ENCODE assay signal across 12 cellular contexts in the genomic region with DNA sequence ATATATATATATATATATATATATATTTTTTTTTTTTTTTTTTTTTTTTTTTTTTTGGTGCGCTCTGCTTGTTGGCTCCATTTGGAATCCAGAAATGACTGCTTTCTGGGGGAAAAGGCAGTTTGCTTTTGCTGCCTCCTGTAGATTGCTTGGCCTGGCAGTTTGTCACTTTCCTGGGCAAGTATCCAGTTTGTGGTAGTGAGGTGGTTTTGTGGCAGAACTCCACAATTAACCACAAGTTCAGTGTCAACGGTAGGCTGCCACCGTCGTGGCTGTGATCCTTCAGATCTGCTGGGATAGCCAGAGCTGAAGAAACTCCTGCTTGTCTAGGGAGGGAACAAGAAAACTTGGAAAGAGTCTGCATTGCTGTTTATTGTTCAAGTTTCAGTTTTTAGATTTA. TPM values are rescaled to one million over a fixed set of nuclear protein-coding genes. Genes with fewer than 3 reads are reported as not detected.
DNase-seq lines count a peak whose midpoint lies in the region; ATAC-seq and TF ChIP-seq lines count a peak whose summit lies in the region.
"Had no signal": no experiment of that assay in that cellular context is flagged by ENCODE, and none has a peak within 500 bp of the region (broad histone marks: within the 10 kb centered on the region; RNA-seq: fewer than 3 reads in every experiment).

No MANE protein-coding gene starts in this region.

- peaks cover 87% of the 10 kb centered on the region for H3K4me1 Mint-ChIP-seq in activated naive CD4-positive, alpha-beta T cell treated with anti-CD3 and anti-CD28 coated beads, Interleukin-2, amount 10 ng/mL, durations not matched to agents 7 days and 5 days
- peaks cover 80% of the 10 kb centered on the region for H3K4me1 Mint-ChIP-seq in activated T-helper 1 cell treated with anti-CD3 and anti-CD28 coated beads, Interleukin-12 subunit alpha, Interleukin-12 subunit beta, Interleukin-2, Interleukin-4 antibody, amounts not matched to agents 30 ng/mL and 10 ng/mL and 1 ng/mL, durations not matched to agents 14 hours and 24 hours and 36 hours (ENCODE audit: low read depth)
- peaks cover 11% of the 10 kb centered on the region for H3K4me1 Mint-ChIP-seq in Calu3 (ENCODE audit: low read depth, unreplicated experiment)

- intact Hi-C loops in activated T-helper 1 cell treated with anti-CD3 and anti-CD28 coated beads, Interleukin-12 subunit alpha, Interleukin-12 subunit beta, Interleukin-2, Interleukin-4 antibody, amounts not matched to agents 30 ng/mL and 10 ng/mL and 1 ng/mL, durations not matched to agents 14 hours and 24 hours and 36 hours (cut with micrococcal nuclease): no loop called here
- intact Hi-C loops in Calu3 (cut with micrococcal nuclease; ENCODE audit: unreplicated experiment): no loop called here

- H3K27me3 Mint-ChIP-seq in activated naive CD4-positive, alpha-beta T cell treated with anti-CD3 and anti-CD28 coated beads, Interleukin-2, amount 10 ng/mL, durations not matched to agents 7 days and 5 days: no peaks in the 10 kb centered on the region
- H3K27me3 Mint-ChIP-seq in activated T-helper 1 cell treated with anti-CD3 and anti-CD28 coated beads, Interleukin-12 subunit alpha, Interleukin-12 subunit beta, Interleukin-2, Interleukin-4 antibody, amounts not matched to agents 30 ng/mL and 10 ng/mL and 1 ng/mL, durations not matched to agents 14 hours and 24 hours and 36 hours (ENCODE audit: insufficient read depth): no peaks in the 10 kb centered on the region
- no peaks in the 10 kb centered on the region for H3K27me3 Mint-ChIP-seq in Calu3 (ENCODE audit: unreplicated experiment)

- H3K4me3 Mint-ChIP-seq in activated naive CD4-positive, alpha-beta T cell treated with anti-CD3 and anti-CD28 coated beads, Interleukin-2, amount 10 ng/mL, durations not matched to agents 7 days and 5 days: peak overlapping the region; percentile 19
- peak overlapping the region; percentile 40 for H3K4me3 Mint-ChIP-seq in activated T-helper 1 cell treated with anti-CD3 and anti-CD28 coated beads, Interleukin-12 subunit alpha, Interleukin-12 subunit beta, Interleukin-2, Interleukin-4 antibody, amounts not matched to agents 30 ng/mL and 10 ng/mL and 1 ng/mL, durations not matched to agents 14 hours and 24 hours and 36 hours
- no peak overlapping the region for H3K4me3 Mint-ChIP-seq in Calu3 (ENCODE audit: low read depth, unreplicated experiment)

- no peak for TF ChIP-seq CTCF in NB4 (IDR thresholded peaks at IDR 0.05; ENCODE audit: low read depth, low read length)
- TF ChIP-seq CTCF in Calu3 (IDR thresholded peaks at IDR 0.05; ENCODE audit: unreplicated experiment): no peak

- H3K27ac Mint-ChIP-seq in activated naive CD4-positive, alpha-beta T cell treated with anti-CD3 and anti-CD28 coated beads, Interleukin-2, amount 10 ng/mL, durations not matched to agents 7 days and 5 days: no peak overlapping the region
- H3K27ac Mint-ChIP-seq in activated naive CD4-positive, alpha-beta T cell treated with anti-CD3 and anti-CD28 coated beads, Interleukin-2, amount 50 U/mL, for 72 hours: no peak overlapping the region
- H3K27ac Mint-ChIP-seq in activated T-helper 1 cell treated with anti-CD3 and anti-CD28 coated beads, Interleukin-12 subunit alpha, Interleukin-12 subunit beta, Interleukin-2, Interleukin-4 antibody, amounts not matched to agents 30 ng/mL and 10 ng/mL and 1 ng/mL, durations not matched to agents 14 hours and 24 hours and 36 hours: no peak overlapping the region
- H3K27ac Mint-ChIP-seq in Calu3 (ENCODE audit: unreplicated experiment): no peak overlapping the region

- no peak for ATAC-seq in activated naive CD4-positive, alpha-beta T cell treated with anti-CD3 and anti-CD28 coated beads, Interleukin-2, amount 50 U/mL, for 72 hours
- ATAC-seq in stimulated activated naive CD8-positive, alpha-beta T cell treated with anti-CD3 and anti-CD28 coated beads, Interleukin-15, Interleukin-2, amounts not matched to agents 100 U/mL and 50 U/mL, for 24 hours: no peak
- ATAC-seq in HG03196 (IDR thresholded peaks at IDR 0.05; ENCODE audit: unreplicated experiment) (no peak), SK-N-SH treated with all-trans-retinoic acid at 6 μM for 48 hours (no peak)
- ATAC-seq: HCT116, sciatic nerve had no signal

- DNase-seq in activated naive CD4-positive, alpha-beta T cell treated with anti-CD3 and anti-CD28 coated beads, Interleukin-2, amount 10 ng/mL, durations not matched to agents 7 days and 5 days: no peak
- no peak for DNase-seq in activated naive CD4-positive, alpha-beta T cell treated with anti-CD3 and anti-CD28 coated beads, Interleukin-2, amount 50 U/mL, for 72 hours (ENCODE audit: low spot score in 2 of 2)
- peak; percentile 84 for DNase-seq in NB4 (ENCODE audit: low read depth)
- no peak for DNase-seq in activated T-helper 1 cell treated with anti-CD3 and anti-CD28 coated beads, Interleukin-12 subunit alpha, Interleukin-12 subunit beta, Interleukin-2, Interleukin-4 antibody, amounts not matched to agents 30 ng/mL and 10 ng/mL and 1 ng/mL, durations not matched to agents 14 hours and 24 hours and 36 hours (ENCODE audit: low spot score)
- peak; percentile 23 for DNase-seq in stimulated activated naive CD8-positive, alpha-beta T cell treated with anti-CD3 and anti-CD28 coated beads, Interleukin-15, Interleukin-2, amounts not matched to agents 100 U/mL and 50 U/mL, for 24 hours
- DNase-seq in Calu3: no peak
- DNase-seq: IMR-90, NCI-H2107 had no signal

- peaks cover 71% of the 10 kb centered on the region for H3K36me3 Mint-ChIP-seq in activated naive CD4-positive, alpha-beta T cell treated with anti-CD3 and anti-CD28 coated beads, Interleukin-2, amount 10 ng/mL, durations not matched to agents 7 days and 5 days
- H3K36me3 Mint-ChIP-seq in activated naive CD4-positive, alpha-beta T cell treated with anti-CD3 and anti-CD28 coated beads, Interleukin-2, amount 50 U/mL, for 72 hours: peaks cover 29 to 56% of the 10 kb centered on the region in 2 donors
- H3K36me3 Mint-ChIP-seq in activated T-helper 1 cell treated with anti-CD3 and anti-CD28 coated beads, Interleukin-12 subunit alpha, Interleukin-12 subunit beta, Interleukin-2, Interleukin-4 antibody, amounts not matched to agents 30 ng/mL and 10 ng/mL and 1 ng/mL, durations not matched to agents 14 hours and 24 hours and 36 hours (ENCODE audit: low read depth): peaks cover 55% of the 10 kb centered on the region
- peaks cover 17% of the 10 kb centered on the region for H3K36me3 Mint-ChIP-seq in Calu3 (ENCODE audit: insufficient read depth, unreplicated experiment)

- no TSS peak for BruUV-seq in Calu3 (replicated peaks; lab: Mats Ljungman, UMichigan)

- CTCF ChIA-PET in activated naive CD4-positive, alpha-beta T cell treated with anti-CD3 and anti-CD28 coated beads, Interleukin-2, amount 10 ng/mL, durations not matched to agents 7 days and 5 days (lab: Charles Lee): interaction anchor here (1.0 kb wide), 2 partner anchors 12 to 96 kb away, joined by 4 read pairs; no protein-coding TSS in a partner anchor
- CTCF ChIA-PET in Calu3 (lab: Charles Lee): no interaction called here

- no peak for TF ChIP-seq POLR2A in NB4 (IDR thresholded peaks at IDR 0.05; ENCODE audit: extremely low read depth, insufficient read length)

- peaks cover 23% of the 10 kb centered on the region for H3K9me3 Mint-ChIP-seq in activated naive CD4-positive, alpha-beta T cell treated with anti-CD3 and anti-CD28 coated beads, Interleukin-2, amount 10 ng/mL, durations not matched to agents 7 days and 5 days
- peaks cover 9 to 11% of the 10 kb centered on the region in 2 donors for H3K9me3 Mint-ChIP-seq in activated naive CD4-positive, alpha-beta T cell treated with anti-CD3 and anti-CD28 coated beads, Interleukin-2, amount 50 U/mL, for 72 hours
- no peaks in the 10 kb centered on the region for H3K9me3 Mint-ChIP-seq in activated T-helper 1 cell treated with anti-CD3 and anti-CD28 coated beads, Interleukin-12 subunit alpha, Interleukin-12 subunit beta, Interleukin-2, Interleukin-4 antibody, amounts not matched to agents 30 ng/mL and 10 ng/mL and 1 ng/mL, durations not matched to agents 14 hours and 24 hours and 36 hours
- H3K9me3 Mint-ChIP-seq in Calu3 (ENCODE audit: low read depth, unreplicated experiment): peaks cover 4% of the 10 kb centered on the region

- no peak overlapping the region for H3K4me3 ChIP-seq in NB4 (ENCODE audit: low read depth, low read length)

TF ChIP-seq in SK-N-SH treated with all-trans-retinoic acid at 6 μM for 48 hours, 23 proteins besides CTCF, POLR2A, EP300 and RAD21 (continues in another document):
- TF ChIP-seq, protein P1, sequence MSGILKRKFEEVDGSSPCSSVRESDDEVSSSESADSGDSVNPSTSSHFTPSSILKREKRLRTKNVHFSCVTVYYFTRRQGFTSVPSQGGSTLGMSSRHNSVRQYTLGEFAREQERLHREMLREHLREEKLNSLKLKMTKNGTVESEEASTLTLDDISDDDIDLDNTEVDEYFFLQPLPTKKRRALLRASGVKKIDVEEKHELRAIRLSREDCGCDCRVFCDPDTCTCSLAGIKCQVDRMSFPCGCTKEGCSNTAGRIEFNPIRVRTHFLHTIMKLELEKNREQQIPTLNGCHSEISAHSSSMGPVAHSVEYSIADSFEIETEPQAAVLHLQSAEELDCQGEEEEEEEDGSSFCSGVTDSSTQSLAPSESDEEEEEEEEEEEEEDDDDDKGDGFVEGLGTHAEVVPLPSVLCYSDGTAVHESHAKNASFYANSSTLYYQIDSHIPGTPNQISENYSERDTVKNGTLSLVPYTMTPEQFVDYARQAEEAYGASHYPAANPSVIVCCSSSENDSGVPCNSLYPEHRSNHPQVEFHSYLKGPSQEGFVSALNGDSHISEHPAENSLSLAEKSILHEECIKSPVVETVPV (CRISPR knock-in tag; IDR thresholded peaks at IDR 0.05): no peak
- TF ChIP-seq GLIS3 (CRISPR knock-in tag; IDR thresholded peaks at IDR 0.05): no peak
- TF ChIP-seq ZFP30 (CRISPR knock-in tag; IDR thresholded peaks at IDR 0.05): no peak

RNA-seq across cellular contexts. Expression of gene PDE3B, which starts 5.0 kb away (rescaled TPM):
- 10 to 100 TPM; 10.7 to 42.5 TPM for total RNA-seq in activated naive CD4-positive, alpha-beta T cell treated with anti-CD3 and anti-CD28 coated beads, Interleukin-2, amount 50 U/mL, for 72 hours
- 62.8 and 64.0 TPM in 2 replicates for total RNA-seq in activated T-helper 1 cell treated with anti-CD3 and anti-CD28 coated beads, Interleukin-12 subunit alpha, Interleukin-12 subunit beta, Interleukin-2, Interleukin-4 antibody, amounts not matched to agents 30 ng/mL and 10 ng/mL and 1 ng/mL, durations not matched to agents 14 hours and 24 hours and 36 hours
- total RNA-seq in Calu3 (2022): 4.5 and 4.6 TPM in 2 replicates

Comparison
In these comparisons a context has a peak if more than half of its experiments do, and no peak if none do; other contexts are left out.
1. DNase-seq: peak in NB4 (single experiment) and stimulated activated naive CD8-positive, alpha-beta T cell treated with anti-CD3 and anti-CD28 coated beads, Interleukin-15, Interleukin-2, amounts not matched to agents 100 U/mL and 50 U/mL, for 24 hours (single experiment); none in activated naive CD4-positive, alpha-beta T cell treated with anti-CD3 and anti-CD28 coated beads, Interleukin-2, amount 10 ng/mL, durations not matched to agents 7 days and 5 days (single experiment), activated naive CD4-positive, alpha-beta T cell treated with anti-CD3 and anti-CD28 coated beads, Interleukin-2, amount 50 U/mL, for 72 hours (0 of 2), activated T-helper 1 cell treated with anti-CD3 and anti-CD28 coated beads, Interleukin-12 subunit alpha, Interleukin-12 subunit beta, Interleukin-2, Interleukin-4 antibody, amounts not matched to agents 30 ng/mL and 10 ng/mL and 1 ng/mL, durations not matched to agents 14 hours and 24 hours and 36 hours (single experiment) and Calu3 (single experiment).